Comparison of ENCODE assay signal across 8 cellular contexts in the genomic region with DNA sequence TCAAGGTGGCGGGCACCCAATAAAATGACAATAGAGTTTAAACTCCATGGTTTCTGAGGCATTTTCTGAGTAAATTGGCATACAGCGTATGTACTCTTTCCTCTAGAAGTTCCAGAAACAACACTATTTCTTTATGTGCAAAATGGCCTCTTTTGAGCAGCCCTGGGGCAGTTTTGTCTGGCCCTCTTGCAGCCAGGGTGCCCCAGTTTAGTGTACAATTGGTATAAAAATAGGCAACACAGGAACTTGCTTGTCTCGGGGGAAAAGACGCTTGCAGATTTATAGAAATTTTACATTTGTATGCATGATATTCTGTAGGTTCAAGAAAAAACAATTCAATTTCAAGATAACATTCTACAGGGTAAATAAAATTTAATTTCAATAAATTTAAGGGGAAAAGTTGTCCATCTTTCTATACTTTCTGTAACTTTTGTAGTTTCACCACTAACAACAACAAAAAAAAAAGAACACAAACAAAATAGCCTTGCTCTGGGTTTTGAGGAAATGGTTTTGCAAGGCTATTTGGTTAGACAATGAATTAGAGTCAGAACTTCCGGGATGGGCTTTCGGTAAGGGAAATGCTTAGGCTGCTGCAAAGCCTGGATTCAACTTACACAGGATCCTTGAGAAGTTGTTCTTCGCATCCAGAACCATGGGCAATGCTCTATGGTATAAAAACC. TPM values are rescaled to one million over a fixed set of nuclear protein-coding genes. Genes with fewer than 3 reads are reported as not detected.
DNase-seq lines count a peak whose midpoint lies in the region; ATAC-seq and TF ChIP-seq lines count a peak whose summit lies in the region.

No MANE protein-coding gene starts in this region.

- H3K27ac Mint-ChIP-seq in CD8-positive, alpha-beta T cell, result peak overlapping the region; percentile 32

- POLR2A ChIA-PET in CD8-positive, alpha-beta T cell (lab: Charles Lee), result no interaction called here

- no peaks in the 10 kb centered on the region for H3K36me3 Mint-ChIP-seq in CD8-positive, alpha-beta T cell

- TF ChIP-seq CTCF in CD8-positive, alpha-beta T cell (IDR thresholded peaks at IDR 0.05), result no peak

- no peaks in the 10 kb centered on the region for H3K27me3 Mint-ChIP-seq in CD8-positive, alpha-beta T cell (ENCODE audit: low read depth)

- H3K9me3 Mint-ChIP-seq in CD8-positive, alpha-beta T cell, result no peaks in the 10 kb centered on the region

- no peak overlapping the region for H3K27ac ChIP-seq in CD8-positive, alpha-beta T cell (ENCODE audit: low read depth, low read length)

- ATAC-seq in CD8-positive, alpha-beta T cell, result no peak
- peak; percentile 35 for ATAC-seq in GM19397 (IDR thresholded peaks at IDR 0.05; ENCODE audit: unreplicated experiment)
- ATAC-seq in HG03457 (IDR thresholded peaks at IDR 0.05; ENCODE audit: unreplicated experiment), result peak; percentile 25

- intact Hi-C loops in CD8-positive, alpha-beta T cell (cut with DNase I, micrococcal nuclease), result loop anchor here in 1 of 2 experiments (10.0 kb wide), 1 partner anchor 67 kb away; no protein-coding TSS in a partner anchor

- peaks cover 63% of the 10 kb centered on the region for H3K4me1 ChIP-seq in CD8-positive, alpha-beta T cell (ENCODE audit: insufficient read depth, low read length)

- no peak for DNase-seq in CD8-positive, alpha-beta T cell
- peak; percentile 73 for DNase-seq in foreskin melanocyte
- no peak for DNase-seq in NCI-H82 treated with DMSO at 0.1 percent for 48 hours (lab: John Stamatoyannopoulos, UW; ENCODE audit: unreplicated experiment)
- DNase-seq in DMS53 (lab: John Stamatoyannopoulos, UW), result no peak
- DNase-seq in stimulated activated naive CD4-positive, alpha-beta T cell (lab: John Stamatoyannopoulos, UW), result no peak
- DNase-seq in LoVo (ENCODE audit: low spot score), result no peak

- no peak overlapping the region for H3K4me3 Mint-ChIP-seq in CD8-positive, alpha-beta T cell

- no peak overlapping the region for H3K4me3 ChIP-seq in CD8-positive, alpha-beta T cell (ENCODE audit: low read depth, low read length)

- no peaks in the 10 kb centered on the region for H3K9me3 ChIP-seq in CD8-positive, alpha-beta T cell (ENCODE audit: low read length)

- no peaks in the 10 kb centered on the region for H3K36me3 ChIP-seq in CD8-positive, alpha-beta T cell (ENCODE audit: insufficient read depth, low read length)

- CTCF ChIA-PET in CD8-positive, alpha-beta T cell (lab: Charles Lee), result no interaction called here

- peaks cover 88% of the 10 kb centered on the region for H3K4me1 Mint-ChIP-seq in CD8-positive, alpha-beta T cell (ENCODE audit: low read depth)

- H3K27me3 ChIP-seq in CD8-positive, alpha-beta T cell (ENCODE audit: insufficient read depth, low read length), result no peaks in the 10 kb centered on the region

RNA-seq across cellular contexts. Expression of gene LRCH1, which starts 45.3 kb away (rescaled TPM):
- 10 to 100 TPM; 10.8 to 13.7 TPM for total RNA-seq in CD8-positive, alpha-beta T cell
